ENCODE assay signal across 15 cellular contexts in the genomic region with DNA sequence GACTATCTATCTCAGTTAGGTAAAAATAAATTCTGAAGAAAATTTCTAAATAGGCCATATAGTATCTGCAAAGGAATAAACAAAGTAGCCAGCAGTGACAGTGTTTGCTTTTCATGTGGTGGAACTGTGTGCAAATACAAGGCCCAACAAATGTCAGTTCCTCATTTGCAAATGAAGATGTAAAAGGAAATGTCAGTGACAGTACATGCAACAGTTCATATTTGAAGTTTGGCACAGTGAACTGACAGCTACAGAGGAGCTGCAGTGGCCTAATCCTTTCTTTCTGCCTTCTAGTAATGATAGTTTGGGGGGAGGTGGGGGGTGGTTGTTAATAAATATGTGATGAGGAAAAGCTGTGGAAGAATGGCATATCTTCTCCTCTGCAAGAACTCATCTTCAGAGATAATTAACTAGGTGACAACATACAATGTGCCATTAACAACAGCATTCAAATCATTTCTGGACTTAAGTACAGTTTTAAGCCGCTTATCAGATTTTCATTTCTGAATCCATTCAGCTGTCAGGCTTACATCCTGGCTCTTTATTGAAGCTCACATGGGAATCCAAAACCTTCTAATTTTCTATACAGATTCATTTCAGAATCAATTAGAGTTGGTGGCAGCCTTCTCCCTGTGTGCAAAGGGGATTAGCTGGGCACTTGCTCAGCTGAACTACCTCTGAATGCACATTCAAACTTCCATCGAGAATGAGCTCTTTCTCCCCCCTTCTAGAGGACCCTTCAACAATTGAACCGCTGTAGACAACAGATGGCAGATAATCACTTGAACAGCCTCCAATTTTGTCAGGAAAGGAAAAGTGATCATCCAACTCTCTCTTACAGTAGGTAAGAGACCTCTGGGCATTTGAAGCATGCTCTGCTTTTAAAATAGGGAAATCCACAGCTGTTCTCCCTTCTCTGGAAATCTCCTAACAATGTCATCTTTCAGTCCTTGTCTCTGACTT.
DNase-seq lines count a peak whose midpoint lies in the region; ATAC-seq lines count a peak whose summit lies in the region.
"Had no signal": no experiment of that assay in that cellular context is flagged by ENCODE, and none has a peak within 500 bp of the region (broad histone marks: within the 10 kb centered on the region; RNA-seq: fewer than 3 reads in every experiment).

No MANE protein-coding gene starts in this region.

- H3K27me3 Mint-ChIP-seq in T-cell = no peaks in the 10 kb centered on the region
- H3K27me3 Mint-ChIP-seq: activated naive CD8-positive, alpha-beta T cell; progenitor cell of endocrine pancreas had no signal

- H3K9me3 Mint-ChIP-seq in T-cell = peaks cover 10 to 14% (median 12%) of the 10 kb centered on the region in 3 donors

- no peak overlapping the region for H3K4me3 Mint-ChIP-seq in T-cell
- H3K4me3 Mint-ChIP-seq: activated naive CD8-positive, alpha-beta T cell; immature natural killer cell had no signal

- DNase-seq in SIG-M5 treated with dmso at 0.1 percent for 504 hours (lab: John Stamatoyannopoulos, UW; ENCODE audit: unreplicated experiment) = peak; percentile 4
- no peak for DNase-seq in SIG-M5 (lab: John Stamatoyannopoulos, UW)
- peak; percentile 40 for DNase-seq in NCI-H2227 treated with DMSO at 0.1 percent for 48 hours (lab: John Stamatoyannopoulos, UW)
- DNase-seq in SK-N-DZ (ENCODE audit: low spot score) = peak; percentile 48
- no peak for DNase-seq in stimulated activated naive CD4-positive, alpha-beta T cell (lab: John Stamatoyannopoulos, UW)
- DNase-seq in T-cell = no peak
- no peak for DNase-seq in NCI-H1930 (lab: John Stamatoyannopoulos, UW)
- DNase-seq: activated CD8-positive, alpha-beta memory T cell treated with anti-CD3 and anti-CD28 coated beads, Interleukin-2, amount 50 U/mL, for 4 hours; foreskin keratinocyte; immature natural killer cell; NCI-H187; trophoblast cell had no signal

- ATAC-seq in activated CD4-positive, CD25-positive, alpha-beta regulatory T cell treated with anti-CD3 and anti-CD28 coated beads, Interleukin-2, amount 50 U/mL, for 24 hours = no peak
- no peak for ATAC-seq in T-cell (replicated peaks in 1 of 4)
- ATAC-seq: foreskin keratinocyte had no signal

- no peak overlapping the region for H3K27ac Mint-ChIP-seq in T-cell
- H3K27ac Mint-ChIP-seq: activated naive CD8-positive, alpha-beta T cell; progenitor cell of endocrine pancreas had no signal

- POLR2A ChIA-PET in T-cell (lab: Charles Lee) = interaction anchor here in 1 of 2 donors (0.6 kb wide), 1 partner anchor 11 kb away, joined by 4 read pairs; no protein-coding TSS in a partner anchor

- no peaks in the 10 kb centered on the region for H3K36me3 Mint-ChIP-seq in T-cell
- H3K36me3 Mint-ChIP-seq: activated naive CD8-positive, alpha-beta T cell; immature natural killer cell had no signal

- no peaks in the 10 kb centered on the region for H3K4me1 Mint-ChIP-seq in T-cell
- H3K4me1 Mint-ChIP-seq: immature natural killer cell had no signal

- CTCF ChIA-PET in T-cell (lab: Charles Lee) = no interaction called here

Comparison
In these comparisons a context has a peak if more than half of its experiments do, and no peak if none do; other contexts are left out.
1. DNase-seq: peak in SIG-M5 treated with dmso at 0.1 percent for 504 hours (single experiment), NCI-H2227 treated with DMSO at 0.1 percent for 48 hours (single experiment) and SK-N-DZ (single experiment); none in SIG-M5 (single experiment), stimulated activated naive CD4-positive, alpha-beta T cell (0 of 6), T-cell (0 of 34) and NCI-H1930 (0 of 2).